8 cellular contexts compared by ENCODE assay signal in the genomic region with DNA sequence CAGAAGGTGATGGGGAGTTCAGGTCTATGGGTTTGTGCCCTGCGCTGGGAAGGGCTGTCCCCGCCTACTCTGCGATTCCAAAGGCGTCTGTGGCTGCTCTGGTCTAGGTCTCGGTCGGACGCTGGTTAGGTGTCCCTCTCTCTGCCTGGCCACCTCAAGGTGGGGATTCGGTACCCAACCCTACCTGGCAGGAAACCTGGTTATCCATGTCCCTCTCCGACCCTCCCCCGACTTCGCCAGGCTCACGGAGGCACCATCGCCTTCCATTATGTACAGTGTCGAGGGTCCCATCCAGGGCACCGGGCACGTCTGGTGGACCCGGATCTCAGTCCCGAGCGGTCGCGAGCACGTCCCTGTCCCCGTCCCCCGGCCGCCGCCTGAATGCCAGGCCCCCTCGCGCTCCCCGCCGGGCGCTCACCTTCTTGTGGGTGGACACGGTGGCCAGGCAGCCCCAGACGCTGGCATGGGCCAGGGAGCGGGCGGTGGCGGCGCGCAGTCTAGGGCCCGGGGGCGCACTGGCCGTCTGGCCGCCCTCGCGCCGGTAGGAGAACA. TPM values are rescaled to one million over a fixed set of nuclear protein-coding genes. Genes with fewer than 3 reads are reported as not detected.
A peak's percentile ranks its signal among the peaks of the same experiment; 100 is the strongest.
DNase-seq lines count a peak whose midpoint lies in the region; ATAC-seq and TF ChIP-seq lines count a peak whose summit lies in the region.

No MANE protein-coding gene starts in this region.

- TF ChIP-seq POLR2A in IMR-90 (IDR thresholded peaks at IDR 0.05; ENCODE audit: low read depth, low read length) (no peak), body of pancreas (IDR thresholded peaks at IDR 0.05) (no peak)

- H3K9me3 ChIP-seq in IMR-90 (ENCODE audit: control insufficient read depth, insufficient read depth, low read length): no peaks in the 10 kb centered on the region
- H3K9me3 ChIP-seq in body of pancreas: no peaks in the 10 kb centered on the region

- H2AFZ ChIP-seq in IMR-90 (replicated peaks; ENCODE audit: low read length, poor library complexity): peak overlapping the region; percentile 92

- CTCF ChIA-PET in IMR-90 (lab: Yijun Ruan, JAX): interaction anchor here (0.6 to 2.5 kb wide), 9 partner anchors 9 to 88 kb away, joined by 3 to 8 read pairs (median 4); a partner anchor contains a TSS

- H2AK9ac ChIP-seq in IMR-90 (replicated peaks; ENCODE audit: low read depth, low read length, poor library complexity): peak overlapping the region; percentile 18

- no peak overlapping the region for H3K9ac ChIP-seq in IMR-90 (ENCODE audit: low read depth, low read length)

- TF ChIP-seq CTCF in IMR-90 (conservative IDR thresholded peaks at IDR 0.05; ENCODE audit: low read depth, low read length) (no peak), body of pancreas (IDR thresholded peaks at IDR 0.05) (no peak), kidney epithelial cell (IDR thresholded peaks at IDR 0.05; ENCODE audit: insufficient read depth, low read length, poor library complexity, severe bottlenecking) (no peak)

- H4K8ac ChIP-seq in IMR-90 (ENCODE audit: low read depth in 2 of 2, low read length in 2 of 2): no peak overlapping the region

- no peaks in the 10 kb centered on the region for H3K79me1 ChIP-seq in IMR-90 (ENCODE audit: low read depth in 1 of 2, low read length in 2 of 2)

- H3K4me3 ChIP-seq in IMR-90 (ENCODE audit: insufficient read depth, low read depth, low read length) (peak overlapping the region; percentile 45), body of pancreas (peak overlapping the region in 1 of 2 donors; percentile 23), kidney epithelial cell (ENCODE audit: low read depth, low read length) (peak overlapping the region; percentile 51)

- no TSS peak for BruUV-seq in IMR-90 (replicated peaks; lab: Mats Ljungman, UMichigan)

- no peaks in the 10 kb centered on the region for H3K9me1 ChIP-seq in IMR-90 (ENCODE audit: insufficient read depth, low read length)

- TF ChIP-seq RAD21 in IMR-90 (IDR thresholded peaks at IDR 0.05; ENCODE audit: low read length): no peak

- no peak overlapping the region for H4K91ac ChIP-seq in IMR-90 (ENCODE audit: insufficient read depth, low read depth, low read length)

- dilution Hi-C loops in IMR-90 (cut with HindIII; ENCODE audit: low sequenced_read_pairs, unreplicated experiment): no loop called here

- no peak overlapping the region for H2AK5ac ChIP-seq in IMR-90 (ENCODE audit: low read depth, low read length)

- H3K36me3 ChIP-seq in IMR-90 (ENCODE audit: control insufficient read depth, insufficient read depth, low read length): no peaks in the 10 kb centered on the region
- no peaks in the 10 kb centered on the region for H3K36me3 ChIP-seq in body of pancreas (replicated peaks in 1 of 2; ENCODE audit: insufficient read depth in 1 of 2, low read depth in 2 of 2)
- no peaks in the 10 kb centered on the region for H3K36me3 ChIP-seq in kidney epithelial cell (ENCODE audit: control insufficient read depth, insufficient read depth, low read length)

- peaks cover 6% of the 10 kb centered on the region; the same call in 1 of the 2 replicates for H3K4me1 ChIP-seq in IMR-90 (ENCODE audit: control insufficient read depth, insufficient read depth, low read length)
- peaks cover 13% of the 10 kb centered on the region for H3K4me1 ChIP-seq in body of pancreas

- POLR2A ChIA-PET in IMR-90 (lab: Charles Lee; ENCODE audit: unreplicated experiment): interaction anchor here (0.7 kb wide), 1 partner anchor 17 kb away, joined by 5 read pairs; no protein-coding TSS in a partner anchor

- H3K56ac ChIP-seq in IMR-90 (ENCODE audit: extremely low read depth, insufficient read depth, low read length): no peak overlapping the region

- 1% methylated on average over 20 of the region's 45 CpGs; no CpG with 5 or more reads in 1 of the 2 experiments for WGBS in IMR-90 (ENCODE audit: extremely low coverage in 2 of 2, insufficient read length in 1 of 2), 2 experiments
- WGBS in body of pancreas, 2 donors: 2 to 7% methylated on average over 10 to 39 of the region's 45 CpGs

- no peak overlapping the region for H2BK5ac ChIP-seq in IMR-90 (ENCODE audit: low read depth, low read length, poor library complexity, severe bottlenecking)

- no peak overlapping the region for H2BK15ac ChIP-seq in IMR-90 (ENCODE audit: low read depth, low read length)

- in situ Hi-C loops in IMR-90 (cut with MboI; ENCODE audit: low sequenced_read_pairs): no loop called here

- H3K14ac ChIP-seq in IMR-90 (replicated peaks; ENCODE audit: low read depth, low read length): no peak overlapping the region

- intact Hi-C loops in IMR-90 (cut with micrococcal nuclease): no loop called here
- intact Hi-C loops in body of pancreas (cut with DNase I): no loop called here

- no peak overlapping the region for H3K4ac ChIP-seq in IMR-90 (ENCODE audit: low read depth, low read length)

- H3K27me3 ChIP-seq in IMR-90 (ENCODE audit: control insufficient read depth, insufficient read depth, low read length) (peaks cover 37% of the 10 kb centered on the region), body of pancreas (peaks cover 0 to 4% of the 10 kb centered on the region in 2 donors), kidney epithelial cell (ENCODE audit: control insufficient read depth, insufficient read depth, low read length) (peaks cover 10% of the 10 kb centered on the region)

- ATAC-seq in IMR-90 (ENCODE audit: low read depth) (no peak; the same call in 1 of the 2 replicates), body of pancreas (peak; percentile 25), HG02852 (IDR thresholded peaks at IDR 0.05; ENCODE audit: unreplicated experiment) (no peak)
- peak; percentile 62 for ATAC-seq in stimulated activated naive CD8-positive, alpha-beta T cell treated with anti-CD3 and anti-CD28 coated beads, Interleukin-15, Interleukin-2, amounts not matched to agents 100 U/mL and 50 U/mL, for 24 hours

- H2BK20ac ChIP-seq in IMR-90 (ENCODE audit: low read depth, low read length): no peak overlapping the region

- no peaks in the 10 kb centered on the region for H4K20me1 ChIP-seq in IMR-90 (ENCODE audit: insufficient read depth, low read length)

- H3K27ac ChIP-seq in IMR-90 (ENCODE audit: insufficient read depth, low read length) (no peak overlapping the region), body of pancreas (no peak overlapping the region)

- DNase-seq in IMR-90 (no peak), body of pancreas (peak in 1 of 4 donors; percentile 11), kidney epithelial cell (ENCODE audit: low read depth) (no peak), NAMALWA (ENCODE audit: low spot score) (no peak), GDM1 (lab: John Stamatoyannopoulos, UW) (no peak), NCI-H2081 (lab: John Stamatoyannopoulos, UW) (no peak)
- no peak for DNase-seq in stimulated activated naive CD8-positive, alpha-beta T cell treated with anti-CD3 and anti-CD28 coated beads, Interleukin-15, Interleukin-2, amounts not matched to agents 100 U/mL and 50 U/mL, for 24 hours

- H3K18ac ChIP-seq in IMR-90 (ENCODE audit: low read depth, low read length): no peak overlapping the region

- H3K23ac ChIP-seq in IMR-90 (ENCODE audit: low read depth, low read length): peak overlapping the region; percentile 41

- H2BK120ac ChIP-seq in IMR-90 (ENCODE audit: low read depth, low read length): no peak overlapping the region

- no peak overlapping the region for H4K5ac ChIP-seq in IMR-90 (ENCODE audit: low read depth, low read length)

- H3K4me2 ChIP-seq in IMR-90 (ENCODE audit: low read depth, low read length): peak overlapping the region; percentile 76

TF ChIP-seq in IMR-90, 13 proteins besides CTCF, POLR2A, EP300 and RAD21:
- TF ChIP-seq, protein P1, sequence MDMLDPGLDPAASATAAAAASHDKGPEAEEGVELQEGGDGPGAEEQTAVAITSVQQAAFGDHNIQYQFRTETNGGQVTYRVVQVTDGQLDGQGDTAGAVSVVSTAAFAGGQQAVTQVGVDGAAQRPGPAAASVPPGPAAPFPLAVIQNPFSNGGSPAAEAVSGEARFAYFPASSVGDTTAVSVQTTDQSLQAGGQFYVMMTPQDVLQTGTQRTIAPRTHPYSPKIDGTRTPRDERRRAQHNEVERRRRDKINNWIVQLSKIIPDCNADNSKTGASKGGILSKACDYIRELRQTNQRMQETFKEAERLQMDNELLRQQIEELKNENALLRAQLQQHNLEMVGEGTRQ (IDR thresholded peaks at IDR 0.05; ENCODE audit: low read depth, low read length): no peak
- no peak for TF ChIP-seq MAZ (IDR thresholded peaks at IDR 0.05; ENCODE audit: borderline replicate concordance, low read depth, low read length)
- TF ChIP-seq MAFK (IDR thresholded peaks at IDR 0.05; ENCODE audit: low read depth, low read length): no peak
- TF ChIP-seq, protein P2, sequence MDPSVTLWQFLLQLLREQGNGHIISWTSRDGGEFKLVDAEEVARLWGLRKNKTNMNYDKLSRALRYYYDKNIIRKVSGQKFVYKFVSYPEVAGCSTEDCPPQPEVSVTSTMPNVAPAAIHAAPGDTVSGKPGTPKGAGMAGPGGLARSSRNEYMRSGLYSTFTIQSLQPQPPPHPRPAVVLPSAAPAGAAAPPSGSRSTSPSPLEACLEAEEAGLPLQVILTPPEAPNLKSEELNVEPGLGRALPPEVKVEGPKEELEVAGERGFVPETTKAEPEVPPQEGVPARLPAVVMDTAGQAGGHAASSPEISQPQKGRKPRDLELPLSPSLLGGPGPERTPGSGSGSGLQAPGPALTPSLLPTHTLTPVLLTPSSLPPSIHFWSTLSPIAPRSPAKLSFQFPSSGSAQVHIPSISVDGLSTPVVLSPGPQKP (IDR thresholded peaks at IDR 0.05; ENCODE audit: borderline replicate concordance, low read depth, low read length): no peak
- TF ChIP-seq BHLHE40 (IDR thresholded peaks at IDR 0.05; ENCODE audit: low read depth, low read length): no peak
- TF ChIP-seq FOS (IDR thresholded peaks at IDR 0.05; ENCODE audit: low read depth, low read length): no peak
- no peak for TF ChIP-seq RFX5 (IDR thresholded peaks at IDR 0.05; ENCODE audit: low read depth, low read length)
- no peak for TF ChIP-seq CEBPB (IDR thresholded peaks at IDR 0.05; ENCODE audit: low read depth, low read length)
- no peak for TF ChIP-seq NFE2L2 (IDR thresholded peaks at IDR 0.05; ENCODE audit: low read depth, low read length)
- no peak for TF ChIP-seq MXI1 (IDR thresholded peaks at IDR 0.05; ENCODE audit: borderline replicate concordance, low read depth, low read length)
- TF ChIP-seq CHD1 (IDR thresholded peaks at IDR 0.05; ENCODE audit: low read depth, low read length): no peak
- no peak for TF ChIP-seq RCOR1 (IDR thresholded peaks at IDR 0.05; ENCODE audit: insufficient replicate concordance, low read length)
- no peak for TF ChIP-seq SMC3 (IDR thresholded peaks at IDR 0.05; ENCODE audit: low read depth, low read length)

RNA-seq across cellular contexts. Expression of a gene that starts 0.6 kb away (rescaled TPM):
- total RNA-seq in IMR-90 (2012; rRNA removed): not detected in 2 replicates
- 0.17 and 0.24 TPM in 2 replicates for polyA plus RNA-seq in IMR-90 (2012; rRNA removed)
- polyA plus RNA-seq in IMR-90 (2012; cell fraction: cytosol; rRNA removed): 0.06 and 0.12 TPM in 2 replicates
- polyA plus RNA-seq in IMR-90 (2012; cell fraction: nucleus; rRNA removed; ENCODE audit: low replicate concordance): 0.05 and 0.13 TPM in 2 replicates
- not detected for total RNA-seq in body of pancreas
- 0.07 and 0.17 TPM in 2 replicates for total RNA-seq in kidney epithelial cell

Comparison
In these comparisons a context has a peak if more than half of its experiments do, and no peak if none do; other contexts are left out.
1. ATAC-seq: peak in body of pancreas (single experiment) and stimulated activated naive CD8-positive, alpha-beta T cell treated with anti-CD3 and anti-CD28 coated beads, Interleukin-15, Interleukin-2, amounts not matched to agents 100 U/mL and 50 U/mL, for 24 hours (single experiment); none in IMR-90 (single experiment) and HG02852 (single experiment).